11 cellular contexts compared by ENCODE assay signal in genomic region chr16:26795184-26795583, GRCh38.
DNase-seq lines count a peak whose midpoint lies in the region; ATAC-seq and TF ChIP-seq lines count a peak whose summit lies in the region.
"Had no signal": no experiment of that assay in that cellular context is flagged by ENCODE, and none has a peak within 500 bp of the region (broad histone marks: within the 10 kb centered on the region; RNA-seq: fewer than 3 reads in every experiment).

No MANE protein-coding gene starts in this region.

- H3K4me3 ChIP-seq in left ventricle myocardium inferior (no peak overlapping the region), upper lobe of right lung (no peak overlapping the region), tibial artery (no peak overlapping the region)

- H3K9me3 ChIP-seq in left ventricle myocardium inferior (replicated peaks) (no peaks in the 10 kb centered on the region), upper lobe of right lung (no peaks in the 10 kb centered on the region), tibial artery (no peaks in the 10 kb centered on the region)

- DNase-seq in left ventricle myocardium inferior = no peak
- no peak for DNase-seq in Right ventricle myocardium inferior (ENCODE audit: missing footprints)
- peak; percentile 58 for DNase-seq in SHP77 treated with DMSO at 0.1 percent for 48 hours (lab: John Stamatoyannopoulos, UW)
- DNase-seq in iPS DF 19.7 (ENCODE audit: low read depth, low spot score) = peak; percentile 7
- no peak for DNase-seq in upper lobe of right lung
- no peak for DNase-seq in SW 1271 (lab: John Stamatoyannopoulos, UW)
- no peak for DNase-seq in tibial artery
- DNase-seq: amniotic stem cell, left colon, T1000 had no signal

- H3K27me3 ChIP-seq in left ventricle myocardium inferior (ENCODE audit: low read depth) (peaks cover 28% of the 10 kb centered on the region), upper lobe of right lung (no peaks in the 10 kb centered on the region), tibial artery (no peaks in the 10 kb centered on the region)

- intact Hi-C loops in left ventricle myocardium inferior (cut with micrococcal nuclease) = no loop called here
- intact Hi-C loops in Right ventricle myocardium inferior (cut with DNase I) = no loop called here
- intact Hi-C loops in upper lobe of right lung (cut with DNase I) = no loop called here
- intact Hi-C loops in tibial artery (cut with DNase I; ENCODE audit: low total_unique reads) = no loop called here

- ATAC-seq in Right ventricle myocardium inferior = no peak
- no peak for ATAC-seq in upper lobe of right lung
- no peak for ATAC-seq in GM18861 (IDR thresholded peaks at IDR 0.05; ENCODE audit: unreplicated experiment)
- ATAC-seq: left colon had no signal

- H3K27ac ChIP-seq in left ventricle myocardium inferior (replicated peaks) (no peak overlapping the region), upper lobe of right lung (no peak overlapping the region), tibial artery (no peak overlapping the region)

- H3K4me1 ChIP-seq in left ventricle myocardium inferior = no peaks in the 10 kb centered on the region
- no peaks in the 10 kb centered on the region for H3K4me1 ChIP-seq in upper lobe of right lung
- H3K4me1 ChIP-seq in tibial artery = no peaks in the 10 kb centered on the region

- no peaks in the 10 kb centered on the region for H3K36me3 ChIP-seq in left ventricle myocardium inferior
- H3K36me3 ChIP-seq in upper lobe of right lung = no peaks in the 10 kb centered on the region
- H3K36me3 ChIP-seq in tibial artery = no peaks in the 10 kb centered on the region

- TF ChIP-seq CTCF in left ventricle myocardium inferior (IDR thresholded peaks at IDR 0.05; ENCODE audit: borderline replicate concordance) = peak; percentile 46
- TF ChIP-seq CTCF in upper lobe of right lung (IDR thresholded peaks at IDR 0.05) = peak; percentile 22
- no peak for TF ChIP-seq CTCF in tibial artery (IDR thresholded peaks at IDR 0.05)

Comparison
In these comparisons a context has a peak if more than half of its experiments do, and no peak if none do; other contexts are left out.
1. DNase-seq: peak in SHP77 treated with DMSO at 0.1 percent for 48 hours (single experiment) and iPS DF 19.7 (single experiment); none in left ventricle myocardium inferior (single experiment), Right ventricle myocardium inferior (single experiment), upper lobe of right lung (single experiment), SW 1271 (0 of 2) and tibial artery (0 of 2).
2. CTCF ChIP-seq: peak in left ventricle myocardium inferior (single experiment) and upper lobe of right lung (single experiment); none in tibial artery (0 of 2).